Comparison of ENCODE assay signal across 17 cellular contexts in genomic region chr12:70430400-70430799, GRCh38.
"Had no signal": no experiment of that assay in that cellular context is flagged by ENCODE, and none has a peak within 500 bp of the region (broad histone marks: within the 10 kb centered on the region; RNA-seq: fewer than 3 reads in every experiment).

No MANE protein-coding gene starts in this region.

- H3K36me3 ChIP-seq: SJSA1 had no signal

- DNase-seq: KBM-7, NCI-H1092 treated with DMSO at 0.1 percent for 48 hours, NCI-H1436, NCI-H187, NCI-H2029, NCI-H2081 treated with DMSO at 0.1 percent for 48 hours, NCI-H2171, NCI-H345, NCI-H446 treated with DMSO at 0.1 percent for 48 hours, NCI-H510A treated with DMSO at 0.1 percent for 48 hours, NCI-H526 treated with DMSO at 0.1 percent for 48 hours, NCI-H748 treated with DMSO at 0.1 percent for 48 hours, Right ventricle myocardium superior, RPMI8226, SIG-M5 had no signal

- H3K4me1 ChIP-seq: SJSA1 had no signal

- H3K27me3 ChIP-seq: SJSA1 had no signal

- H3K27ac ChIP-seq: SJSA1, SK-N-MC had no signal

- H3K9me3 ChIP-seq: SJSA1 had no signal

- H3K4me3 ChIP-seq: SJSA1, SK-N-MC had no signal
